27 cellular contexts compared by ENCODE assay signal in the genomic region with DNA sequence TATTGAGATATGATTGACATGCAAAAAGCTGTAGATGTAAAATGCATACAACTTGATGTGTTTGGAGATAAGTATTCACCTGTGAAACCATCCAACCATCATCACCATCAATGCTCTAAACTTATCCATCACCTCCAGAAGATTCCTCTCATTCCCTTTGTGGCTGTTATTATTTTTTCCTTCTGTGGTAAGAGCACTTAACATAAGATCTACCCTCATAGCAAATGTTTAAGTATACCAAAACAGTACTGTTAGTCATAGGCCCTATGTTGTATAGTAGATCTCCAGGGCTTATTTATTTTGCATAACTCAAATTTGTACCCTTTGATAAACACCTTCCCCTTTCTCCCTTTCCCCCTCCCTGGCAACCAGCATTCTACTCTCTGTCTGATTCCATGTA. TPM values are rescaled to one million over a fixed set of nuclear protein-coding genes. Genes with fewer than 3 reads are reported as not detected.
"Had no signal": no experiment of that assay in that cellular context is flagged by ENCODE, and none has a peak within 500 bp of the region (broad histone marks: within the 10 kb centered on the region; RNA-seq: fewer than 3 reads in every experiment).

No MANE protein-coding gene starts in this region.

- H3K36me3 ChIP-seq: esophagus squamous epithelium, gastrocnemius medialis, heart right ventricle, left lung, lower lobe of right lung had no signal

- H3K27me3 Mint-ChIP-seq: naive B cell had no signal

- H3K4me1 ChIP-seq: left lung had no signal

- DNase-seq: dermis blood vessel endothelial cell; dorsolateral prefrontal cortex; effector CD4-positive, alpha-beta T cell; effector memory CD4-positive, alpha-beta T cell; esophagus squamous epithelium; foreskin fibroblast; foreskin melanocyte; gastrocnemius medialis; glutamatergic neuron; head of caudate nucleus; heart right ventricle; hippocampal formation; left cardiac atrium; left lung; left ventricle myocardium superior; lower lobe of right lung; mesenchymal stem cell; mucosa of descending colon; naive B cell had no signal

- ATAC-seq: esophagus mucosa, gastrocnemius medialis, heart right ventricle, left cardiac atrium, left lung, left ventricle myocardium superior, lower lobe of right lung, mucosa of descending colon had no signal

- H3K27ac ChIP-seq: coronary artery, dorsolateral prefrontal cortex, esophagus squamous epithelium, gastrocnemius medialis, heart right ventricle, left lung, lower lobe of right lung had no signal

- H3K9me3 ChIP-seq: gastrocnemius medialis, lower lobe of right lung, mucosa of descending colon had no signal

- H3K4me3 Mint-ChIP-seq: mesothelial cell of epicardium, naive B cell had no signal

- H3K27me3 ChIP-seq: dorsolateral prefrontal cortex, esophagus squamous epithelium, gastrocnemius medialis, heart right ventricle, left lung had no signal

- H3K4me3 ChIP-seq: coronary artery, dorsolateral prefrontal cortex, esophagus squamous epithelium, gastrocnemius medialis, heart right ventricle, left lung, lower lobe of right lung, mucosa of descending colon had no signal

- H3K27ac Mint-ChIP-seq: naive B cell had no signal

RNA-seq across cellular contexts. Expression of a gene that starts 31.2 kb away (rescaled TPM):
- total RNA-seq: dermis blood vessel endothelial cell, dorsolateral prefrontal cortex, endothelial cell of umbilical vein, esophagus mucosa, gastrocnemius medialis, glomerular endothelial cell, heart right ventricle, left cardiac atrium, left lung, left ventricle myocardium superior, lower lobe of right lung, lung microvascular endothelial cell, mesenteric fat pad, mesothelial cell of epicardium, mucosa of descending colon, myocyte had no signal
- polyA plus RNA-seq: endothelial cell of umbilical vein, heart right ventricle had no signal
